In genomic region chr5:83493644-83494043, GRCh38 we compare ENCODE assay signal across 1 cellular context.
TF ChIP-seq lines count a peak whose summit lies in the region.

No MANE protein-coding gene starts in this region.

TF ChIP-seq in WTC11, 78 proteins besides CTCF, POLR2A, EP300 and RAD21 (continued from another document):
- TF ChIP-seq IRF1 (CRISPR knock-in tag; IDR thresholded peaks at IDR 0.05) = no peak
- no peak for TF ChIP-seq CREB1 (CRISPR knock-in tag; IDR thresholded peaks at IDR 0.05)
- TF ChIP-seq MXD4 (CRISPR knock-in tag; IDR thresholded peaks at IDR 0.05; ENCODE audit: borderline replicate concordance) = no peak
- no peak for TF ChIP-seq FOXP1 (CRISPR knock-in tag; IDR thresholded peaks at IDR 0.05; ENCODE audit: borderline replicate concordance)
- no peak for TF ChIP-seq ESRRA (CRISPR knock-in tag; IDR thresholded peaks at IDR 0.05; ENCODE audit: borderline replicate concordance)
- no peak for TF ChIP-seq GTF2I (CRISPR knock-in tag; conservative IDR thresholded peaks at IDR 0.05)
- TF ChIP-seq PRDM15 (CRISPR knock-in tag; IDR thresholded peaks at IDR 0.05) = no peak
- TF ChIP-seq NR2C2 (CRISPR knock-in tag; IDR thresholded peaks at IDR 0.05) = no peak
- no peak for TF ChIP-seq MYBL2 (CRISPR knock-in tag; IDR thresholded peaks at IDR 0.05)
- no peak for TF ChIP-seq GRHL2 (CRISPR knock-in tag; IDR thresholded peaks at IDR 0.05; ENCODE audit: insufficient replicate concordance, severe bottlenecking)
- no peak for TF ChIP-seq ZMAT4 (CRISPR knock-in tag; IDR thresholded peaks at IDR 0.05)
TF ChIP-seq in WTC11: peak in this region for 0.
